Comparison of ENCODE assay signal across 1 cellular context in genomic region chrX:133913658-133914388, GRCh38.
TF ChIP-seq lines count a peak whose summit lies in the region.

No MANE protein-coding gene starts in this region.

TF ChIP-seq in HEK293, 187 proteins besides CTCF, POLR2A, EP300 and RAD21 (continued from another document):
- no peak for TF ChIP-seq ZNF639 (tag by site-specific recombination; IDR thresholded peaks at IDR 0.05)
- TF ChIP-seq ZBTB1 (tag by site-specific recombination; IDR thresholded peaks at IDR 0.05) = no peak
- 0 out of 2 replicates have a peak, but pooled peaks have one; percentile 9 for TF ChIP-seq WT1 (tag by site-specific recombination; IDR thresholded peaks at IDR 0.05)
- TF ChIP-seq TCF7L2 (IDR thresholded peaks at IDR 0.05; ENCODE audit: borderline replicate concordance, low read depth, low read length) = 0 out of 2 replicates have a peak, but pooled peaks have one; percentile 23
- TF ChIP-seq ZNF324 (tag by site-specific recombination; IDR thresholded peaks at IDR 0.05) = no peak
- TF ChIP-seq ZNF391 (tag by site-specific recombination; IDR thresholded peaks at IDR 0.05; ENCODE audit: borderline replicate concordance, low read depth) = no peak
